In genomic region chr2:167987558-167987957, GRCh38 we compare ENCODE assay signal across 28 cellular contexts.
"Had no signal": no experiment of that assay in that cellular context is flagged by ENCODE, and none has a peak within 500 bp of the region (broad histone marks: within the 10 kb centered on the region; RNA-seq: fewer than 3 reads in every experiment).

No MANE protein-coding gene starts in this region.

- DNase-seq: activated CD4-positive, alpha-beta memory T cell treated with anti-CD3 and anti-CD28 coated beads for 36 hours; activated CD4-positive, alpha-beta T cell treated with anti-CD3 and anti-CD28 coated beads, Interleukin-2, amount 10 ng/mL, durations not matched to agents 24 days and 14 days; activated CD8-positive, alpha-beta memory T cell treated with anti-CD3 and anti-CD28 coated beads, Interleukin-2, amount 50 U/mL, for 4 hours; activated effector memory CD4-positive, alpha-beta T cell treated with anti-CD3 and anti-CD28 coated beads, Interleukin-2, amount 50 U/mL, for 16 hours; activated naive CD4-positive, alpha-beta T cell treated with anti-CD3 and anti-CD28 coated beads for 36 hours; activated naive CD8-positive, alpha-beta T cell treated with anti-CD3 and anti-CD28 coated beads for 36 hours; activated T-cell treated with anti-CD3 and anti-CD28 coated beads, Interleukin-2, amount 50 U/mL, for 1 hour; adrenal gland; aorta; body of pancreas; dermis blood vessel endothelial cell; effector CD4-positive, alpha-beta T cell; esophagus squamous epithelium; foreskin melanocyte; left ventricle myocardium inferior; mucosa of descending colon; posterior cingulate gyrus; right lobe of liver; stimulated activated CD4-positive, alpha-beta T cell treated with anti-CD3 and anti-CD28 coated beads, Interleukin-2, amount 100 ng/mL, for 48 hours; stimulated activated naive CD8-positive, alpha-beta T cell treated with anti-CD3 and anti-CD28 coated beads, Interleukin-15, amount 100 ng/mL, for 72 hours; thyroid gland; upper lobe of left lung had no signal

- H3K27me3 Mint-ChIP-seq: activated CD4-positive, alpha-beta memory T cell treated with anti-CD3 and anti-CD28 coated beads for 36 hours; activated CD4-positive, alpha-beta T cell treated with anti-CD3 and anti-CD28 coated beads, Interleukin-2, amount 10 ng/mL, durations not matched to agents 24 days and 14 days; activated naive CD8-positive, alpha-beta T cell treated with anti-CD3 and anti-CD28 coated beads for 36 hours; stimulated activated naive CD8-positive, alpha-beta T cell treated with anti-CD3 and anti-CD28 coated beads, Interleukin-15, amount 100 ng/mL, for 72 hours had no signal

- H3K4me3 Mint-ChIP-seq: activated CD4-positive, alpha-beta memory T cell treated with anti-CD3 and anti-CD28 coated beads for 36 hours; activated CD4-positive, alpha-beta T cell treated with anti-CD3 and anti-CD28 coated beads, Interleukin-2, amount 10 ng/mL, durations not matched to agents 24 days and 14 days; activated naive CD4-positive, alpha-beta T cell treated with anti-CD3 and anti-CD28 coated beads for 36 hours; activated naive CD8-positive, alpha-beta T cell treated with anti-CD3 and anti-CD28 coated beads for 36 hours; activated T-helper 1 cell treated with anti-CD3 and anti-CD28 coated beads, Interleukin-12 subunit alpha, Interleukin-12 subunit beta, Interleukin-2, Interleukin-4 antibody, amounts not matched to agents 30 ng/mL and 10 ng/mL and 1 ng/mL, durations not matched to agents 14 hours and 24 hours and 36 hours; nephron; stimulated activated naive CD8-positive, alpha-beta T cell treated with anti-CD3 and anti-CD28 coated beads, Interleukin-15, amount 100 ng/mL, for 72 hours; T-helper 2 cell treated with Interferon-gamma antibody and Interleukin-4, amounts not matched to agents 5 μg/mL and 100 μg/mL, for 36 hours had no signal

- H3K4me1 Mint-ChIP-seq: activated naive CD8-positive, alpha-beta T cell treated with anti-CD3 and anti-CD28 coated beads for 36 hours had no signal

- H3K4me3 ChIP-seq: adrenal gland, body of pancreas, esophagus squamous epithelium, left ventricle myocardium inferior, lung, mucosa of descending colon, right lobe of liver, thyroid gland, upper lobe of left lung, vagina had no signal

- H3K27ac Mint-ChIP-seq: activated CD4-positive, alpha-beta memory T cell treated with anti-CD3 and anti-CD28 coated beads for 36 hours; activated CD4-positive, alpha-beta T cell treated with anti-CD3 and anti-CD28 coated beads, Interleukin-2, amount 10 ng/mL, durations not matched to agents 24 days and 14 days; activated naive CD4-positive, alpha-beta T cell treated with anti-CD3 and anti-CD28 coated beads for 36 hours; activated naive CD8-positive, alpha-beta T cell treated with anti-CD3 and anti-CD28 coated beads for 36 hours; activated T-helper 1 cell treated with anti-CD3 and anti-CD28 coated beads, Interleukin-12 subunit alpha, Interleukin-12 subunit beta, Interleukin-2, Interleukin-4 antibody, amounts not matched to agents 30 ng/mL and 10 ng/mL and 1 ng/mL, durations not matched to agents 14 hours and 24 hours and 36 hours; nephron; stimulated activated naive CD8-positive, alpha-beta T cell treated with anti-CD3 and anti-CD28 coated beads, Interleukin-15, amount 100 ng/mL, for 72 hours; T-helper 2 cell treated with Interferon-gamma antibody and Interleukin-4, amounts not matched to agents 5 μg/mL and 100 μg/mL, for 36 hours had no signal

- H3K9me3 Mint-ChIP-seq: activated CD4-positive, alpha-beta memory T cell treated with anti-CD3 and anti-CD28 coated beads for 36 hours; activated CD4-positive, alpha-beta T cell treated with anti-CD3 and anti-CD28 coated beads, Interleukin-2, amount 10 ng/mL, durations not matched to agents 24 days and 14 days; activated naive CD4-positive, alpha-beta T cell treated with anti-CD3 and anti-CD28 coated beads for 36 hours; activated naive CD8-positive, alpha-beta T cell treated with anti-CD3 and anti-CD28 coated beads for 36 hours; activated T-helper 1 cell treated with anti-CD3 and anti-CD28 coated beads, Interleukin-12 subunit alpha, Interleukin-12 subunit beta, Interleukin-2, Interleukin-4 antibody, amounts not matched to agents 30 ng/mL and 10 ng/mL and 1 ng/mL, durations not matched to agents 14 hours and 24 hours and 36 hours; nephron; stimulated activated naive CD8-positive, alpha-beta T cell treated with anti-CD3 and anti-CD28 coated beads, Interleukin-15, amount 100 ng/mL, for 72 hours; T-helper 2 cell treated with Interferon-gamma antibody and Interleukin-4, amounts not matched to agents 5 μg/mL and 100 μg/mL, for 36 hours had no signal

- H3K27me3 ChIP-seq: adrenal gland, body of pancreas, esophagus squamous epithelium, right lobe of liver, thyroid gland, upper lobe of left lung, vagina had no signal

- H3K36me3 ChIP-seq: adrenal gland, esophagus squamous epithelium, right lobe of liver, thyroid gland, upper lobe of left lung, vagina had no signal

- ATAC-seq: activated CD4-positive, CD25-positive, alpha-beta regulatory T cell treated with anti-CD3 and anti-CD28 coated beads, Interleukin-2, amount 50 U/mL, for 24 hours; body of pancreas; mucosa of descending colon; right lobe of liver; stimulated activated naive CD8-positive, alpha-beta T cell treated with anti-CD3 and anti-CD28 coated beads, Interleukin-15, amount 100 ng/mL, for 72 hours had no signal

- H3K9me3 ChIP-seq: adrenal gland, body of pancreas, esophagus squamous epithelium, left ventricle myocardium inferior, mucosa of descending colon, right lobe of liver, thyroid gland, upper lobe of left lung, vagina had no signal

- H3K4me1 ChIP-seq: adrenal gland, body of pancreas, esophagus squamous epithelium, right lobe of liver, thyroid gland, vagina had no signal

- H3K27ac ChIP-seq: adrenal gland, body of pancreas, esophagus squamous epithelium, left ventricle myocardium inferior, right lobe of liver, thyroid gland, upper lobe of left lung, vagina had no signal
